In the genomic region with DNA sequence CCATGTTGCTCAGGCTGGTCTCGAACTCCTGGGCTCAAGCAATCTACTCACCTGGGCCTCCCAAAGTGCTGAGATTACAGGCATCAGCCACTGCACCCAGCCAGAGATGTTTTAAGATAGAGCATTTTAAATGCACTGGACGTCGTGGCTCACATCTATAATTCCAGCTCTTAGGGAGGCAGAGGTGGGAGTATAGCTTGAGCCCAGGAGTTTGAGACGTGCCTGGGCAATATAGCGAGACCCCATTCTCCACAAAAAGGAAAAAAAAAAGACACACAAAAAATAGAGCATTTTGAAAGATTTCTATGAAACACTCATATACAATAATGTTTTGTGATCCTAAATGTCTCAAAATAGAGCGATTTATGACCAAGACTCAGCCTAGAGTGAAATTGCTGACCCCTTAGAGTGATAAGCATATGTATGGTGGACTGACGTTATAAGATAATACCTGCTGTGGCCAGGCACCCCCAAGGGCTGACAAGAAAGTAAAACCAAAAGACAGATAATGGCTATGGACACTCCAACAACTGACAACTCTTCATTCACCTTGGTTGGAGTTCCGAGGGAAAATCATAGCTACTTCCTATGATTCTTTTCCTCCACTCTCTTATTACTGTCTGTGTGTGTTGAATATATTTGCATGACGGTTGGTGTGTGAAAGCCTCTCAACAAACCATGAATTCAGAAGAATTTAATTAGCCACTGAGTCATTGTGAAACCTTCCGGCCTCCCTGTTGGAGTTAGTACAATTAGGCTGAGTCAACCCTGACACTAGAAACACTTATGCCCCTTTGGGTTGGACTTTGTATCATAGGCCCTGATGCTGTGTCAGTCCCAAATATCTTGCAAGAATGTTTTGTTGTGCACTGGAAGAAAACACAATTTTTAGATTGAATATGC, we compare ENCODE assay signal across 17 cellular contexts.
DNase-seq lines count a peak whose midpoint lies in the region; ATAC-seq and TF ChIP-seq lines count a peak whose summit lies in the region.
"Had no signal": no experiment of that assay in that cellular context is flagged by ENCODE, and none has a peak within 500 bp of the region (broad histone marks: within the 10 kb centered on the region; RNA-seq: fewer than 3 reads in every experiment).

No MANE protein-coding gene starts in this region.

- H3K4me1 ChIP-seq in HCT116 (ENCODE audit: control insufficient read depth in 1 of 2, insufficient read depth in 2 of 2, low read length in 2 of 2) (peaks cover 10 to 28% of the 10 kb centered on the region in 2 experiments; a peak in 3 of 4 replicates), PC-3 (ENCODE audit: insufficient read depth, low read length) (peaks cover 13% of the 10 kb centered on the region), right cardiac atrium (ENCODE audit: control insufficient read depth, insufficient read depth, low read length) (no peaks in the 10 kb centered on the region)
- H3K4me1 ChIP-seq: parathyroid adenoma had no signal

- BruUV-seq in HCT116 (replicated peaks; lab: Mats Ljungman, UMichigan), result no TSS peak
- BruUV-seq in PC-3 (replicated peaks; lab: Mats Ljungman, UMichigan), result no TSS peak

- H3K9me3 ChIP-seq in HCT116 (ENCODE audit: control insufficient read depth in 1 of 2, insufficient read depth in 1 of 2, low read depth in 1 of 2, low read length in 2 of 2), result no peaks in the 10 kb centered on the region
- no peaks in the 10 kb centered on the region for H3K9me3 ChIP-seq in PC-3 (ENCODE audit: low read length)
- no peaks in the 10 kb centered on the region for H3K9me3 ChIP-seq in right cardiac atrium (ENCODE audit: control insufficient read depth, low read length)

- RAD21 ChIA-PET in HCT116 (lab: Charles Lee; ENCODE audit: low non-redundant PET in 1 of 2, low total read pairs in 2 of 2, uncharacterized antibody in 2 of 2, unreplicated experiment in 2 of 2), result no interaction called here

- peaks cover 3% of the 10 kb centered on the region for H3K9me3 Mint-ChIP-seq in activated naive CD4-positive, alpha-beta T cell treated with anti-CD3 and anti-CD28 coated beads, Interleukin-2, amount 10 ng/mL, durations not matched to agents 7 days and 5 days

- TF ChIP-seq POLR2A in HCT116 (IDR thresholded peaks at IDR 0.05; ENCODE audit: borderline replicate concordance, extremely low read depth, insufficient read depth, insufficient read length), result no peak

- TF ChIP-seq CTCF in HCT116 (IDR thresholded peaks at IDR 0.05 in 2 of 3, conservative IDR thresholded peaks at IDR 0.05 in 1 of 3; ENCODE audit: borderline replicate concordance in 1 of 3, insufficient read depth in 1 of 3, low read depth in 2 of 3, low read length in 2 of 3) (no peak), PC-3 (conservative IDR thresholded peaks at IDR 0.05; ENCODE audit: low read depth, low read length) (no peak), fibroblast of villous mesenchyme (IDR thresholded peaks at IDR 0.05; ENCODE audit: insufficient read depth, low read depth, low read length) (no peak)

- H3K27ac Mint-ChIP-seq in activated naive CD4-positive, alpha-beta T cell treated with anti-CD3 and anti-CD28 coated beads, Interleukin-2, amount 10 ng/mL, durations not matched to agents 7 days and 5 days, result no peak overlapping the region
- H3K27ac Mint-ChIP-seq: activated naive CD4-positive, alpha-beta T cell treated with anti-CD3 and anti-CD28 coated beads, Interleukin-2, amount 50 U/mL, for 72 hours; T-helper 1 cell treated with Interleukin-12 subunit alpha and Interleukin-12 subunit beta and Interleukin-4 antibody, amounts not matched to agents 30 μg/mL and 1 μg/mL, for 36 hours had no signal

- H3K27me3 Mint-ChIP-seq in activated naive CD4-positive, alpha-beta T cell treated with anti-CD3 and anti-CD28 coated beads, Interleukin-2, amount 10 ng/mL, durations not matched to agents 7 days and 5 days, result no peaks in the 10 kb centered on the region

- WGBS in right cardiac atrium, result 83% methylated on average over 10 of the region's 10 CpGs

- H3K27me3 ChIP-seq in HCT116 (ENCODE audit: insufficient read depth, low read length) (no peaks in the 10 kb centered on the region), PC-3 (ENCODE audit: low read length) (no peaks in the 10 kb centered on the region), right cardiac atrium (ENCODE audit: control insufficient read depth, insufficient read depth) (no peaks in the 10 kb centered on the region)

- H3K79me2 ChIP-seq in HCT116 (ENCODE audit: insufficient read depth, low read length) (peaks cover 5% of the 10 kb centered on the region; the same call in 1 of the 2 replicates), PC-3 (ENCODE audit: low read length) (no peaks in the 10 kb centered on the region)
- H3K79me2 ChIP-seq: parathyroid adenoma had no signal

- CTCF ChIA-PET in HCT116 (lab: Charles Lee) (no interaction called here), PC-3 (lab: Charles Lee) (no interaction called here)
- CTCF ChIA-PET in activated naive CD4-positive, alpha-beta T cell treated with anti-CD3 and anti-CD28 coated beads, Interleukin-2, amount 10 ng/mL, durations not matched to agents 7 days and 5 days (lab: Charles Lee), result no interaction called here

- no peaks in the 10 kb centered on the region for H3K9me2 ChIP-seq in HCT116 (ENCODE audit: insufficient read depth)
- no peaks in the 10 kb centered on the region for H3K9me2 ChIP-seq in PC-3 (replicated peaks; ENCODE audit: low read length)

- H3K27ac ChIP-seq in HCT116 (ENCODE audit: low read depth, low read length), result peak overlapping the region; percentile 68
- H3K27ac ChIP-seq in PC-3 (ENCODE audit: low read length), result peak overlapping the region; percentile 67
- no peak overlapping the region for H3K27ac ChIP-seq in right cardiac atrium (ENCODE audit: low read length)
- H3K27ac ChIP-seq: parathyroid adenoma had no signal

- peak; percentile 11 for DNase-seq in COLO829 (ENCODE audit: low spot score)
- peak; percentile 86 for DNase-seq in HCT116 (ENCODE audit: low read depth, low spot score)
- DNase-seq in PC-3, result peak; percentile 85
- peak; percentile 8 for DNase-seq in fibroblast of villous mesenchyme (ENCODE audit: low read depth)
- no peak for DNase-seq in activated naive CD4-positive, alpha-beta T cell treated with anti-CD3 and anti-CD28 coated beads, Interleukin-2, amount 10 ng/mL, durations not matched to agents 7 days and 5 days
- no peak for DNase-seq in stimulated activated CD4-positive, alpha-beta T cell treated with anti-CD3 and anti-CD28 coated beads, Interleukin-4, amount 100 ng/mL, for 1 hour
- no peak for DNase-seq in right cardiac atrium
- DNase-seq: activated CD8-positive, alpha-beta memory T cell treated with anti-CD3 and anti-CD28 coated beads, Interleukin-2, amount 50 U/mL, for 4 hours; central memory CD4-positive, alpha-beta T cell; DMS153; glutamatergic neuron; NCI-H446; stimulated activated CD4-positive, alpha-beta T cell treated with anti-CD3 and anti-CD28 coated beads, Interleukin-12 subunit alpha, Interleukin-12 subunit beta, amount 100 ng/mL, for 4 hours had no signal

- H3K36me3 ChIP-seq in HCT116 (ENCODE audit: control insufficient read depth in 1 of 2, insufficient read depth in 2 of 2, low read length in 2 of 2) (peaks cover 0 to 6% of the 10 kb centered on the region in 2 experiments; a peak in 1 of 4 replicates), PC-3 (ENCODE audit: low read depth, low read length) (no peaks in the 10 kb centered on the region)

- peak overlapping the region; percentile 22 to 42; a peak in 3 of 4 replicates for H3K4me3 ChIP-seq in HCT116 (replicated peaks in 1 of 2; ENCODE audit: low read depth in 1 of 2, low read length in 2 of 2)
- peak overlapping the region; percentile 16; the same call in 1 of the 2 replicates for H3K4me3 ChIP-seq in PC-3 (ENCODE audit: low read length)
- no peak overlapping the region for H3K4me3 ChIP-seq in fibroblast of villous mesenchyme (ENCODE audit: low read depth, low read length)
- no peak overlapping the region for H3K4me3 ChIP-seq in right cardiac atrium (ENCODE audit: low read length)

- POLR2A ChIA-PET in HCT116 (lab: Charles Lee), result interaction anchor here (1.1 kb wide), 1 partner anchor 9 kb away, joined by 4 read pairs; no protein-coding TSS in a partner anchor
- POLR2A ChIA-PET in PC-3 (lab: Charles Lee; ENCODE audit: unreplicated experiment), result interaction anchor here (0.7 kb wide), 1 partner anchor 66 kb away, joined by 3 read pairs; no protein-coding TSS in a partner anchor

- H2AFZ ChIP-seq in HCT116 (ENCODE audit: low read depth, low read length, poor library complexity, severe bottlenecking), result no peak overlapping the region
- H2AFZ ChIP-seq in PC-3 (ENCODE audit: low read length), result peak overlapping the region; percentile 54
- H2AFZ ChIP-seq: parathyroid adenoma had no signal

- peak overlapping the region; percentile 74 for H3K4me2 ChIP-seq in HCT116 (ENCODE audit: low read length)
- peak overlapping the region; percentile 63 for H3K4me2 ChIP-seq in PC-3 (ENCODE audit: low read length)

- H3K36me3 Mint-ChIP-seq in activated naive CD4-positive, alpha-beta T cell treated with anti-CD3 and anti-CD28 coated beads, Interleukin-2, amount 10 ng/mL, durations not matched to agents 7 days and 5 days, result no peaks in the 10 kb centered on the region
- H3K36me3 Mint-ChIP-seq: activated naive CD4-positive, alpha-beta T cell treated with anti-CD3 and anti-CD28 coated beads, Interleukin-2, amount 50 U/mL, for 72 hours had no signal

- no peaks in the 10 kb centered on the region for H4K20me1 ChIP-seq in HCT116 (ENCODE audit: insufficient read depth)
- no peaks in the 10 kb centered on the region for H4K20me1 ChIP-seq in PC-3 (ENCODE audit: low read length)

- H3K9ac ChIP-seq in HCT116 (ENCODE audit: low read length) (peak overlapping the region; percentile 36), PC-3 (ENCODE audit: low read length) (no peak overlapping the region)
- H3K9ac ChIP-seq: parathyroid adenoma had no signal

- ATAC-seq in HCT116, result peak; percentile 94
- ATAC-seq in PC-3, result peak; percentile 95
- ATAC-seq in right cardiac atrium, result no peak
- no peak for ATAC-seq in GM18519 (IDR thresholded peaks at IDR 0.05; ENCODE audit: low FRiP score, unreplicated experiment)
- ATAC-seq: activated naive CD4-positive, alpha-beta T cell treated with anti-CD3 and anti-CD28 coated beads, Interleukin-2, amount 50 U/mL, for 72 hours had no signal

- no peak for TF ChIP-seq RAD21 in HCT116 (IDR thresholded peaks at IDR 0.05; ENCODE audit: low read depth)

- no peaks in the 10 kb centered on the region for H3K4me1 Mint-ChIP-seq in activated naive CD4-positive, alpha-beta T cell treated with anti-CD3 and anti-CD28 coated beads, Interleukin-2, amount 10 ng/mL, durations not matched to agents 7 days and 5 days

- no peak overlapping the region for H3K4me3 Mint-ChIP-seq in activated naive CD4-positive, alpha-beta T cell treated with anti-CD3 and anti-CD28 coated beads, Interleukin-2, amount 10 ng/mL, durations not matched to agents 7 days and 5 days
- H3K4me3 Mint-ChIP-seq: T-helper 1 cell treated with Interleukin-12 subunit alpha and Interleukin-12 subunit beta and Interleukin-4 antibody, amounts not matched to agents 30 μg/mL and 1 μg/mL, for 36 hours had no signal

- intact Hi-C loops in HCT116 (cut with micrococcal nuclease), result no loop called here
- intact Hi-C loops in PC-3 (cut with micrococcal nuclease), result loop anchor here (10.0 kb wide), 2 partner anchors 256 to 284 kb away; no protein-coding TSS in a partner anchor
- intact Hi-C loops in right cardiac atrium (cut with DNase I), result no loop called here

- no peaks in the 10 kb centered on the region for H3F3A ChIP-seq in PC-3 (ENCODE audit: low read length, unreplicated experiment)

TF ChIP-seq in HCT116, 20 proteins besides CTCF, POLR2A, EP300 and RAD21 (continues in another document):
- peak; percentile 88 for TF ChIP-seq CBX3 (IDR thresholded peaks at IDR 0.05; ENCODE audit: low read depth)

Comparison
In these comparisons a context has a peak if more than half of its experiments do, and no peak if none do; other contexts are left out.
1. DNase-seq: peak in COLO829 (single experiment), HCT116 (single experiment), PC-3 (single experiment) and fibroblast of villous mesenchyme (single experiment); none in activated naive CD4-positive, alpha-beta T cell treated with anti-CD3 and anti-CD28 coated beads, Interleukin-2, amount 10 ng/mL, durations not matched to agents 7 days and 5 days (single experiment), stimulated activated CD4-positive, alpha-beta T cell treated with anti-CD3 and anti-CD28 coated beads, Interleukin-4, amount 100 ng/mL, for 1 hour (single experiment) and right cardiac atrium (0 of 3).
2. ATAC-seq: peak in HCT116 (single experiment) and PC-3 (single experiment); none in right cardiac atrium (0 of 2) and GM18519 (single experiment).
3. H3K4me3 ChIP-seq: peak in HCT116 (2 of 2) and PC-3 (single experiment); none in fibroblast of villous mesenchyme (single experiment) and right cardiac atrium (single experiment).